Comparison of ENCODE assay signal across 20 cellular contexts in genomic region chr15:89195836-89196235, GRCh38. TPM values are rescaled to one million over a fixed set of nuclear protein-coding genes. Genes with fewer than 3 reads are reported as not detected.
A peak's percentile ranks its signal among the peaks of the same experiment; 100 is the strongest.
DNase-seq lines count a peak whose midpoint lies in the region; ATAC-seq and TF ChIP-seq lines count a peak whose summit lies in the region.
"Had no signal": no experiment of that assay in that cellular context is flagged by ENCODE, and none has a peak within 500 bp of the region (broad histone marks: within the 10 kb centered on the region; RNA-seq: fewer than 3 reads in every experiment).

No MANE protein-coding gene starts in this region.

- H3K27ac ChIP-seq in GM23338 (ENCODE audit: low read depth) (peak overlapping the region; percentile 75; the same call in 1 of the 2 replicates), thoracic aorta (peak overlapping the region; percentile 37 to 73), mesendoderm (ENCODE audit: low read depth, low read length) (no peak overlapping the region)
- H3K27ac ChIP-seq: C4-2B, cardiac muscle cell had no signal

- ATAC-seq in GM23338 (no peak), left ventricle myocardium superior (peak; percentile 66), thoracic aorta (ENCODE audit: insufficient number of reproducible peaks, low FRiP score, low read depth) (peak; percentile 50), HG03196 (IDR thresholded peaks at IDR 0.05; ENCODE audit: unreplicated experiment) (no peak)
- ATAC-seq: mucosa of descending colon; stimulated activated naive B cell treated with anti-CD40 and anti-IgM and Interleukin-4, amounts not matched to agents 10 μg/mL and 1 μg/mL and 100 μg/mL, for 72 hours had no signal

- DNase-seq in GM23338 (ENCODE audit: low spot score) (no peak), cardiac fibroblast (ENCODE audit: low read depth in 2 of 2) (peak; percentile 80 to 96), left ventricle myocardium superior (no peak), thoracic aorta (ENCODE audit: low spot score) (no peak), mesendoderm (no peak), superior temporal gyrus (ENCODE audit: extremely low spot score) (no peak)
- DNase-seq: DMS53; mucosa of descending colon; NCI-H1417 treated with DMSO at 0.1 percent for 48 hours; NCI-H446 treated with DMSO at 0.1 percent for 48 hours; SIG-M5; stimulated activated naive B cell treated with anti-CD40 and anti-IgM and Interleukin-4, amounts not matched to agents 10 μg/mL and 1 μg/mL and 100 μg/mL, for 72 hours had no signal

- intact Hi-C loops in left ventricle myocardium superior (cut with micrococcal nuclease), result no loop called here

- peaks cover 51% of the 10 kb centered on the region for H3K4me1 Mint-ChIP-seq in GM23338
- H3K4me1 Mint-ChIP-seq: stimulated activated naive B cell treated with anti-CD40 and anti-IgM and Interleukin-4, amounts not matched to agents 10 μg/mL and 1 μg/mL and 100 μg/mL, for 72 hours had no signal

- no peak overlapping the region for H2BK5ac ChIP-seq in mesendoderm (ENCODE audit: low read length)

- no peaks in the 10 kb centered on the region for H4K20me1 ChIP-seq in GM23338 (replicated peaks; ENCODE audit: insufficient read depth)

- H3F3A ChIP-seq in GM23338 (replicated peaks; ENCODE audit: low read depth), result no peaks in the 10 kb centered on the region

- H3K9me3 Mint-ChIP-seq in GM23338, result no peaks in the 10 kb centered on the region
- H3K9me3 Mint-ChIP-seq: activated naive CD4-positive, alpha-beta T cell treated with anti-CD3 and anti-CD28 coated beads, Interleukin-2, amount 50 U/mL, for 24 hours; stimulated activated naive B cell treated with anti-CD40 and anti-IgM and Interleukin-4, amounts not matched to agents 10 μg/mL and 1 μg/mL and 100 μg/mL, for 72 hours had no signal

- no peaks in the 10 kb centered on the region for H3K79me1 ChIP-seq in mesendoderm (ENCODE audit: low read length)

- H3K23ac ChIP-seq in mesendoderm (ENCODE audit: low read length), result no peak overlapping the region

- H2AK5ac ChIP-seq in mesendoderm (ENCODE audit: low read length), result no peak overlapping the region

- H3K79me2 ChIP-seq in GM23338 (replicated peaks; ENCODE audit: insufficient read depth) (no peaks in the 10 kb centered on the region), mesendoderm (ENCODE audit: control insufficient read depth, insufficient read depth, low read length) (no peaks in the 10 kb centered on the region)

- 0 out of 2 replicates have a peak overlapping the region, but pooled peaks have one; percentile 25 for H3K27ac Mint-ChIP-seq in GM23338
- H3K27ac Mint-ChIP-seq: stimulated activated naive B cell treated with anti-CD40 and anti-IgM and Interleukin-4, amounts not matched to agents 10 μg/mL and 1 μg/mL and 100 μg/mL, for 72 hours had no signal

- H3K4me3 ChIP-seq in GM23338, result no peak overlapping the region
- no peak overlapping the region for H3K4me3 ChIP-seq in cardiac fibroblast (replicated peaks in 1 of 2; ENCODE audit: low read depth in 2 of 2, low read length in 2 of 2)
- H3K4me3 ChIP-seq in thoracic aorta, result no peak overlapping the region
- no peak overlapping the region for H3K4me3 ChIP-seq in mesendoderm (ENCODE audit: low read length)
- H3K4me3 ChIP-seq: cardiac muscle cell, mucosa of descending colon, skin epidermis had no signal

- no CpG with 5 or more reads among the region's 8 CpGs for WGBS in mesendoderm (ENCODE audit: extremely low coverage, insufficient coverage, low lambda C conversion rate)

- no peak overlapping the region for H3K4me2 ChIP-seq in GM23338
- H3K4me2 ChIP-seq in mesendoderm (ENCODE audit: low read length), result no peak overlapping the region

- H3K36me3 ChIP-seq in GM23338 (ENCODE audit: insufficient read depth), result no peaks in the 10 kb centered on the region
- H3K36me3 ChIP-seq in thoracic aorta, result peaks cover 57% of the 10 kb centered on the region
- H3K36me3 ChIP-seq in mesendoderm (ENCODE audit: control insufficient read depth, insufficient read depth, low read length), result no peaks in the 10 kb centered on the region

- H4K5ac ChIP-seq in mesendoderm (ENCODE audit: low read length), result no peak overlapping the region

- peaks cover 13% of the 10 kb centered on the region; the same call in 2 of the 3 replicates for H3K36me3 Mint-ChIP-seq in GM23338 (ENCODE audit: low read depth)

- no peak overlapping the region for H3K9ac ChIP-seq in mesendoderm (ENCODE audit: low read length)

- no peak for TF ChIP-seq CTCF in GM23338 (conservative IDR thresholded peaks at IDR 0.05; ENCODE audit: low read depth in 2 of 2)
- TF ChIP-seq CTCF in cardiac fibroblast (IDR thresholded peaks at IDR 0.05; ENCODE audit: low read depth, low read length), result no peak
- TF ChIP-seq CTCF in thoracic aorta (IDR thresholded peaks at IDR 0.05), result no peak

- no peak overlapping the region for H2BK120ac ChIP-seq in mesendoderm (ENCODE audit: low read depth, low read length)

- no peak overlapping the region for H4K8ac ChIP-seq in mesendoderm (ENCODE audit: low read depth, low read length)

- peaks cover 32% of the 10 kb centered on the region for H3K4me1 ChIP-seq in GM23338 (ENCODE audit: insufficient read depth)
- peaks cover 4 to 21% of the 10 kb centered on the region in 2 donors for H3K4me1 ChIP-seq in thoracic aorta (ENCODE audit: control insufficient read depth in 1 of 2, low read depth in 2 of 2)
- H3K4me1 ChIP-seq in mesendoderm (ENCODE audit: control insufficient read depth, low read depth, low read length), result peaks cover 12% of the 10 kb centered on the region

- no peak overlapping the region for H3K4me3 Mint-ChIP-seq in GM23338
- H3K4me3 Mint-ChIP-seq: activated naive CD4-positive, alpha-beta T cell treated with anti-CD3 and anti-CD28 coated beads, Interleukin-2, amount 50 U/mL, for 24 hours; stimulated activated naive B cell treated with anti-CD40 and anti-IgM and Interleukin-4, amounts not matched to agents 10 μg/mL and 1 μg/mL and 100 μg/mL, for 72 hours had no signal

- H3K9me3 ChIP-seq in thoracic aorta, result no peaks in the 10 kb centered on the region
- H3K9me3 ChIP-seq: mucosa of descending colon had no signal

- H2AFZ ChIP-seq in GM23338, result no peak overlapping the region

- H3K27me3 ChIP-seq in GM23338 (ENCODE audit: insufficient read depth) (no peaks in the 10 kb centered on the region), thoracic aorta (replicated peaks; ENCODE audit: insufficient read depth) (no peaks in the 10 kb centered on the region), mesendoderm (ENCODE audit: insufficient read depth, low read length, poor library complexity) (no peaks in the 10 kb centered on the region)
- H3K27me3 ChIP-seq: cardiac muscle cell had no signal

- H3K9me2 ChIP-seq in GM23338 (ENCODE audit: insufficient read depth), result no peaks in the 10 kb centered on the region

- no peak overlapping the region for H3K4ac ChIP-seq in mesendoderm (ENCODE audit: low read depth, low read length)

- no peak overlapping the region for H3K18ac ChIP-seq in mesendoderm (ENCODE audit: low read length)

- H3K27me3 Mint-ChIP-seq in GM23338 (ENCODE audit: insufficient read depth, low read depth, poor library complexity), result no peaks in the 10 kb centered on the region
- H3K27me3 Mint-ChIP-seq: activated naive CD4-positive, alpha-beta T cell treated with anti-CD3 and anti-CD28 coated beads, Interleukin-2, amount 50 U/mL, for 24 hours; stimulated activated naive B cell treated with anti-CD40 and anti-IgM and Interleukin-4, amounts not matched to agents 10 μg/mL and 1 μg/mL and 100 μg/mL, for 72 hours had no signal

- no peak overlapping the region for H2BK15ac ChIP-seq in mesendoderm (replicated peaks; ENCODE audit: low read depth)

- no peak overlapping the region for H3K56ac ChIP-seq in mesendoderm (ENCODE audit: low read length)

TF ChIP-seq in GM23338, 12 proteins besides CTCF, POLR2A, EP300 and RAD21 (continues in another document):
- TF ChIP-seq ZNF114 (CRISPR knock-in tag; IDR thresholded peaks at IDR 0.05), result no peak
- TF ChIP-seq EZH2phosphoT487 (IDR thresholded peaks at IDR 0.05; ENCODE audit: unreplicated experiment), result no peak
- no peak for TF ChIP-seq NANOG (IDR thresholded peaks at IDR 0.05; ENCODE audit: borderline replicate concordance)
- TF ChIP-seq CREB1 (CRISPR knock-in tag; IDR thresholded peaks at IDR 0.05; ENCODE audit: low read depth), result no peak
- TF ChIP-seq ETS1 (IDR thresholded peaks at IDR 0.05), result no peak
- TF ChIP-seq STAT1 (IDR thresholded peaks at IDR 0.05; ENCODE audit: unreplicated experiment), result no peak
- TF ChIP-seq ZNF331 (CRISPR knock-in tag; IDR thresholded peaks at IDR 0.05; ENCODE audit: low read depth), result no peak
- no peak for TF ChIP-seq EZH2 (IDR thresholded peaks at IDR 0.05; ENCODE audit: low read depth, unreplicated experiment)

RNA-seq across cellular contexts. Expression of gene RLBP1, which starts 25.5 kb away (rescaled TPM):
- total RNA-seq in GM23338 (2014; rRNA removed; shearing (Covaris generic)), result not detected in 2 replicates
- not detected in 2 replicates for polyA plus RNA-seq in GM23338 (2016; fragmentation: Nextera tagmentation; extraction: Ambion mirVana)
- total RNA-seq in left ventricle myocardium superior (not detected), thoracic aorta (not detected)
- polyA plus RNA-seq in mesendoderm (2013, experiment 1 of 2), result 0.06 TPM
- polyA plus RNA-seq in mesendoderm (2013, experiment 2 of 2), result 0.06 TPM
- total RNA-seq: cardiac muscle cell, kidney epithelial cell, LHCN-M2, omental fat pad had no signal

RNA-seq across cellular contexts. Expression of gene FANCI, which starts 47.9 kb away (rescaled TPM):
- 52.4 and 66.8 TPM in 2 replicates for total RNA-seq in GM23338 (2014; rRNA removed; shearing (Covaris generic))
- polyA plus RNA-seq in GM23338 (2016; fragmentation: Nextera tagmentation; extraction: Ambion mirVana), result 57.6 and 63.6 TPM in 2 replicates
- 1.9 TPM for total RNA-seq in left ventricle myocardium superior
- 10 to 100 TPM in 1 of 2 donors, 1 to 10 TPM in 1; 3.0 to 16.2 TPM for total RNA-seq in thoracic aorta
- polyA plus RNA-seq in mesendoderm (2013, experiment 1 of 2), result 45.2 TPM
- 45.9 TPM for polyA plus RNA-seq in mesendoderm (2013, experiment 2 of 2)

Comparison
In these comparisons a context has a peak if more than half of its experiments do, and no peak if none do; other contexts are left out.
1. ATAC-seq: peak in left ventricle myocardium superior (single experiment) and thoracic aorta (single experiment); none in GM23338 (single experiment) and HG03196 (single experiment).
2. DNase-seq: peak in cardiac fibroblast (2 of 2); none in GM23338 (single experiment), left ventricle myocardium superior (single experiment), thoracic aorta (single experiment), mesendoderm (single experiment) and superior temporal gyrus (single experiment).